10 cellular contexts compared by ENCODE assay signal in the genomic region with DNA sequence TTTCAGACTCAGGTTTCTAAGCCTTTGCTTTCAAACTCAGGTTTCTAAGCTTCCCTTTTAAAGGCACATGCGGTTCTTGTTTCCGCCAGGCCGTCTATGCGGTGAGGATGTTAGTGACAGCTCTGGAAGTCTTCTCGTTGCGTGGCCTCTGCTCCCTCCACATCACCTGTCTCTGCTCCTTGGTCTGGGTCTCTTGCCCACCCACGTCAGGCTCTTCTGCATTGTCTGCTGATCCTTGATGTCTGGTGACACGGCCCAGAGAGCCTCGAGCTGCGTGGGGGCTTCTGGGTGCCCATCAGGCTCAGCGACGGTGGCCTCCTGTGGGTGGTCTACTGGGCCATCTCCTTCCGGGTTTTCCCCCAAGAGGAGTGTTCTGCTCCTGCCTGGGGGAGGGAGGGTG. TPM values are rescaled to one million over a fixed set of nuclear protein-coding genes. Genes with fewer than 3 reads are reported as not detected.
DNase-seq lines count a peak whose midpoint lies in the region; ATAC-seq and TF ChIP-seq lines count a peak whose summit lies in the region.
"Had no signal": no experiment of that assay in that cellular context is flagged by ENCODE, and none has a peak within 500 bp of the region (broad histone marks: within the 10 kb centered on the region; RNA-seq: fewer than 3 reads in every experiment).

No MANE protein-coding gene starts in this region.

- H2AFZ ChIP-seq in KMS-11 (ENCODE audit: low read depth), result no peak overlapping the region

- TF ChIP-seq CTCF in KMS-11 (conservative IDR thresholded peaks at IDR 0.05; ENCODE audit: low read depth, low read length) (no peak), natural killer cell (IDR thresholded peaks at IDR 0.05) (no peak)

- peaks cover 71 to 100% (median 92%) of the 10 kb centered on the region in 4 donors for H3K4me1 Mint-ChIP-seq in CD4-positive, alpha-beta memory T cell
- peaks cover 96% of the 10 kb centered on the region for H3K4me1 Mint-ChIP-seq in activated naive CD8-positive, alpha-beta T cell (ENCODE audit: low read depth)
- H3K4me1 Mint-ChIP-seq in natural killer cell, result peaks cover 91 to 97% of the 10 kb centered on the region in 2 donors

- no peaks in the 10 kb centered on the region for H3K9me3 ChIP-seq in CD4-positive, alpha-beta memory T cell (ENCODE audit: control insufficient read depth in 1 of 2, low read length in 2 of 2)

- no peaks in the 10 kb centered on the region for H4K20me1 ChIP-seq in KMS-11 (ENCODE audit: insufficient read depth)

- peak overlapping the region; percentile 80 to 97 (median 85) for H3K4me3 Mint-ChIP-seq in CD4-positive, alpha-beta memory T cell
- H3K4me3 Mint-ChIP-seq in activated naive CD8-positive, alpha-beta T cell, result peak overlapping the region; percentile 86
- peak overlapping the region; percentile 88 for H3K4me3 Mint-ChIP-seq in natural killer cell

- peak overlapping the region; percentile 91 to 98 (median 96) for H3K27ac Mint-ChIP-seq in CD4-positive, alpha-beta memory T cell
- H3K27ac Mint-ChIP-seq in activated naive CD8-positive, alpha-beta T cell, result peak overlapping the region; percentile 97
- H3K27ac Mint-ChIP-seq in natural killer cell, result peak overlapping the region; percentile 88 to 96

- H3K36me3 ChIP-seq in CD4-positive, alpha-beta memory T cell (ENCODE audit: insufficient read depth, low read length), result peaks cover 8% of the 10 kb centered on the region
- H3K36me3 ChIP-seq in KMS-11 (ENCODE audit: insufficient read depth), result peaks cover 4% of the 10 kb centered on the region; the same call in 1 of the 2 replicates

- no peaks in the 10 kb centered on the region for H3K27me3 Mint-ChIP-seq in CD4-positive, alpha-beta memory T cell
- no peaks in the 10 kb centered on the region for H3K27me3 Mint-ChIP-seq in activated naive CD8-positive, alpha-beta T cell
- no peaks in the 10 kb centered on the region for H3K27me3 Mint-ChIP-seq in natural killer cell (ENCODE audit: low read depth in 2 of 2)

- peaks cover 10 to 56% of the 10 kb centered on the region in 2 donors for H3K36me3 Mint-ChIP-seq in CD4-positive, alpha-beta memory T cell
- peaks cover 6% of the 10 kb centered on the region for H3K36me3 Mint-ChIP-seq in activated naive CD8-positive, alpha-beta T cell
- H3K36me3 Mint-ChIP-seq in natural killer cell, result no peaks in the 10 kb centered on the region

- POLR2A ChIA-PET in CD4-positive, alpha-beta memory T cell (lab: Charles Lee; ENCODE audit: partially characterized antibody), result interaction anchor here (0.7 to 23.9 kb wide), 14 partner anchors 5 to 142 kb away, joined by 3 to 562 read pairs (median 8); a partner anchor contains a TSS

- H3K79me2 ChIP-seq in KMS-11 (ENCODE audit: insufficient read depth, low read depth), result peaks cover 97% of the 10 kb centered on the region

- peak overlapping the region; percentile 82 for H3K27ac ChIP-seq in CD4-positive, alpha-beta memory T cell (ENCODE audit: low read depth, low read length)
- H3K27ac ChIP-seq in KMS-11, result peak overlapping the region; percentile 17; the same call in 1 of the 2 replicates

- peaks cover 99% of the 10 kb centered on the region for H3K4me1 ChIP-seq in CD4-positive, alpha-beta memory T cell (ENCODE audit: insufficient read depth, low read length)
- H3K4me1 ChIP-seq in KMS-11 (ENCODE audit: low read depth, poor library complexity, severe bottlenecking), result peaks cover 97% of the 10 kb centered on the region

- DNase-seq in CD4-positive, alpha-beta memory T cell, result peak; percentile 47 to 66 (median 51)
- DNase-seq in natural killer cell, result no peak
- DNase-seq in HT-29 (ENCODE audit: low spot score), result no peak
- no peak for DNase-seq in EL
- no peak for DNase-seq in putamen (ENCODE audit: low spot score)
- DNase-seq in 8988T, result no peak
- DNase-seq: DMS153, islet precursor cell had no signal

- H3K9me3 Mint-ChIP-seq in CD4-positive, alpha-beta memory T cell, result peaks cover 0 to 1% (median 0%) of the 10 kb centered on the region in 8 donors
- H3K9me3 Mint-ChIP-seq in activated naive CD8-positive, alpha-beta T cell (ENCODE audit: low read depth), result no peaks in the 10 kb centered on the region
- no peaks in the 10 kb centered on the region for H3K9me3 Mint-ChIP-seq in natural killer cell

- intact Hi-C loops in CD4-positive, alpha-beta memory T cell (cut with micrococcal nuclease), result loop anchor here (1.0 kb wide), 1 partner anchor 10 kb away; no protein-coding TSS in a partner anchor
- intact Hi-C loops in natural killer cell (cut with micrococcal nuclease), result no loop called here

- H3K27me3 ChIP-seq in CD4-positive, alpha-beta memory T cell (ENCODE audit: insufficient read depth, low read length), result no peaks in the 10 kb centered on the region
- H3K27me3 ChIP-seq in KMS-11 (ENCODE audit: insufficient read depth, low read depth), result no peaks in the 10 kb centered on the region

- CTCF ChIA-PET in CD4-positive, alpha-beta memory T cell (lab: Charles Lee; ENCODE audit: partially characterized antibody), result interaction anchor here (0.7 to 7.0 kb wide), 17 partner anchors 9 to 157 kb away, joined by 3 to 48 read pairs (median 4); no protein-coding TSS in a partner anchor

- H3K4me3 ChIP-seq in CD4-positive, alpha-beta memory T cell (ENCODE audit: low read length in 2 of 2), result peak overlapping the region in 1 of 2 donors; percentile 35
- H3K4me3 ChIP-seq in KMS-11 (IDR thresholded peaks at IDR 0.05; ENCODE audit: insufficient read depth, low read depth, low read length), result no peak overlapping the region

- ATAC-seq in natural killer cell, result no peak

- H3K9ac ChIP-seq in KMS-11, result no peak overlapping the region

- peak overlapping the region; percentile 20; the same call in 1 of the 2 replicates for H3K4me2 ChIP-seq in KMS-11

RNA-seq across cellular contexts. Expression of a gene that starts 30.5 kb away (rescaled TPM):
- total RNA-seq in CD4-positive, alpha-beta memory T cell, result 100 to 1,000 TPM; 197 to 202 TPM
- polyA plus RNA-seq in CD4-positive, alpha-beta memory T cell, result 10 to 100 TPM; 22.0 to 82.2 TPM
- 100 to 1,000 TPM; 277 to 328 (median 300) TPM for total RNA-seq in natural killer cell
- 52.2 and 52.7 TPM in 2 replicates for total RNA-seq in HT-29 (2014; rRNA removed; shearing (Covaris generic))

Comparison
In these comparisons a context has a peak if more than half of its experiments do, and no peak if none do; other contexts are left out.
1. DNase-seq: peak in CD4-positive, alpha-beta memory T cell (5 of 5); none in natural killer cell (single experiment), HT-29 (single experiment), EL (single experiment), putamen (single experiment) and 8988T (single experiment).
2. Peak in every context shown above with its lines, with median percentiles within 50 percentile points of each other: H3K27ac Mint-ChIP-seq and H3K4me3 Mint-ChIP-seq.